25 cellular contexts compared by ENCODE assay signal in the genomic region with DNA sequence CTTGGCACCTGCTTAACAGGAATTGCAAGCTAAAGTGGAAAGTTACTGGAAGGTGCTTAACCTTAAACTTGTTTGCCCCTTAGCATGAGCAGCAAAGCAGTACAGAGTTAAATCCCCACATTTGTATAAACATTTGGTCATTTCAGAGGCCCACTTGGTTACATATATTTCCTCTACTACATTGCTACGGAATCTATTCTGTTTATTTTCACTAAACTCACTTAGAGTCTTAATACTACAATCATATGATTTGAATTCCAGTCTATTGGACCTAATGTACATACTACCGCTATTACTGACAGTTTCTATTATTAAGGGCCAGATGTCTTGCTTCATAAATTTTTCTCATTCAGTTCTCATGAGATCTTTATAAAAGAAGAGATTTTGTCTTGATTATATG.
"Had no signal": no experiment of that assay in that cellular context is flagged by ENCODE, and none has a peak within 500 bp of the region (broad histone marks: within the 10 kb centered on the region; RNA-seq: fewer than 3 reads in every experiment).

No MANE protein-coding gene starts in this region.

- H3K27me3 ChIP-seq: colonic mucosa, esophagus squamous epithelium, gastrocnemius medialis, heart right ventricle, left lung had no signal

- ATAC-seq: effector memory CD8-positive, alpha-beta T cell; esophagus mucosa; gastrocnemius medialis; heart right ventricle; left colon; left lung; left ventricle myocardium superior; lower lobe of right lung had no signal

- H3K4me1 ChIP-seq: colonic mucosa, esophagus squamous epithelium, gastrocnemius medialis, heart right ventricle, left lung, lower lobe of right lung had no signal

- H3K36me3 ChIP-seq: colonic mucosa, esophagus squamous epithelium, gastrocnemius medialis, heart right ventricle, left lung, lower lobe of right lung had no signal

- DNase-seq: colonic mucosa; cortex of kidney; effector CD8-positive, alpha-beta T cell; effector memory CD8-positive, alpha-beta T cell; endodermal cell; erythroblast; esophagus squamous epithelium; foreskin fibroblast; foreskin melanocyte; gastrocnemius medialis; glutamatergic neuron; head of caudate nucleus; heart right ventricle; hippocampal formation; islet precursor cell; kidney; kidney glomerular epithelial cell; left colon; left lung; left ventricle myocardium superior; lower lobe of right lung; mesendoderm; midbrain had no signal

- H3K4me3 ChIP-seq: colonic mucosa, esophagus squamous epithelium, gastrocnemius medialis, heart right ventricle, left lung, lower lobe of right lung had no signal

- H3K27ac ChIP-seq: colonic mucosa, epithelial cell of prostate, esophagus squamous epithelium, gastrocnemius medialis, heart right ventricle, left lung, lower lobe of right lung had no signal

- H3K9me3 ChIP-seq: colonic mucosa, esophagus squamous epithelium, gastrocnemius medialis, left lung, lower lobe of right lung had no signal
